8 cellular contexts compared by ENCODE assay signal in the genomic region with DNA sequence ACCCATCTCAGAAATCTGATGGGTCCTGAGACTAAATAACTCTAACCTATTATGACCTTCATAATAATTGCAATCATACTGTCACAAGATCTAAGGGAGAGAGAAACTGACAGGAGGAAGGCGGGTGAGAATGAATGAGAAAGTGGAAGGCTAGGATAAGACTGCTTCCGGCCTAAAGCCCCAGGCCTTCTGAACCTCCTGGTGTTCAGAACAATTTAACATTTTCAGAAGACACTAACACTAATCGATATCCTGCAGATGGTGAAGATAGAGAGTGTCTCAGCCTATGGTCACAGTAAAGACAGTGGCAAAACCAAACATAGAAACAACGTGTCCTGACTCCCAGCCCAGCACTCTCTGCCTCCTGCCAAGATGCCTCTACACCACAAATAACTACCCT. TPM values are rescaled to one million over a fixed set of nuclear protein-coding genes. Genes with fewer than 3 reads are reported as not detected.
DNase-seq lines count a peak whose midpoint lies in the region; ATAC-seq and TF ChIP-seq lines count a peak whose summit lies in the region.

No MANE protein-coding gene starts in this region.

- H3K27ac ChIP-seq in heart right ventricle, result peak overlapping the region in 7 of 10 donors; percentile 93 to 99 (median 98)
- peak overlapping the region; percentile 92 to 93 for H3K27ac ChIP-seq in uterus

- no peaks in the 10 kb centered on the region for H3K27me3 Mint-ChIP-seq in memory B cell

- H3K4me1 Mint-ChIP-seq in memory B cell, result peaks cover 21% of the 10 kb centered on the region

- no peak for TF ChIP-seq CTCF in heart right ventricle (IDR thresholded peaks at IDR 0.05)
- no peak for TF ChIP-seq CTCF in astrocyte of the cerebellum (IDR thresholded peaks at IDR 0.05; ENCODE audit: low read depth, low read length, missing control alignments)
- TF ChIP-seq CTCF in uterus (IDR thresholded peaks at IDR 0.05), result no peak

- peak overlapping the region; percentile 96 for H3K4me3 Mint-ChIP-seq in memory B cell

- intact Hi-C loops in heart right ventricle (cut with DNase I), result loop anchor here in 1 of 10 donors (5.0 kb wide), 1 partner anchor 91 kb away; a partner anchor contains a TSS
- intact Hi-C loops in Right ventricle myocardium superior (cut with DNase I), result no loop called here
- intact Hi-C loops in uterus (cut with DNase I; ENCODE audit: low total_unique reads), result no loop called here

- peaks cover 0 to 5% (median 0%) of the 10 kb centered on the region in 11 donors for H3K9me3 ChIP-seq in heart right ventricle
- no peaks in the 10 kb centered on the region for H3K9me3 ChIP-seq in uterus

- no peak for TF ChIP-seq POLR2A in uterus (IDR thresholded peaks at IDR 0.05)

- H3K4me3 ChIP-seq in heart right ventricle (peak overlapping the region; percentile 45 to 97 (median 84)), astrocyte of the cerebellum (ENCODE audit: low read depth, low read length) (peak overlapping the region; percentile 93), uterus (peak overlapping the region; percentile 65 to 93)

- peaks cover 0 to 48% (median 45%) of the 10 kb centered on the region in 9 donors for H3K36me3 ChIP-seq in heart right ventricle
- no peaks in the 10 kb centered on the region for H3K36me3 ChIP-seq in uterus

- in situ Hi-C loops in astrocyte of the cerebellum (cut with HindIII; ENCODE audit: low sequenced_read_pairs), result no loop called here

- H3K4me1 ChIP-seq in heart right ventricle (peaks cover 7 to 38% (median 18%) of the 10 kb centered on the region in 9 donors), uterus (peaks cover 0 to 5% of the 10 kb centered on the region in 2 donors)

- H3K27me3 ChIP-seq in heart right ventricle (no peaks in the 10 kb centered on the region), uterus (no peaks in the 10 kb centered on the region)

- WGBS in heart right ventricle, 2 donors, result 22 to 28% methylated on average over 4 of the region's 4 CpGs

- H3K9me3 Mint-ChIP-seq in memory B cell, result no peaks in the 10 kb centered on the region

- DNase-seq in heart right ventricle, result no peak
- no peak for DNase-seq in Right ventricle myocardium superior
- DNase-seq in astrocyte of the cerebellum (ENCODE audit: low read depth), result no peak
- DNase-seq in memory B cell (ENCODE audit: low spot score in 2 of 2), result no peak
- DNase-seq in uterus, result no peak
- no peak for DNase-seq in T-helper 9 cell
- no peak for DNase-seq in RPMI8226

- peak overlapping the region; percentile 97 for H3K27ac Mint-ChIP-seq in memory B cell

- peaks cover 29% of the 10 kb centered on the region for H3K36me3 Mint-ChIP-seq in memory B cell

- no peak for ATAC-seq in heart right ventricle
- no peak for ATAC-seq in Right ventricle myocardium superior (ENCODE audit: poor library complexity)
- no peak for ATAC-seq in memory B cell (ENCODE audit: low read depth)
- no peak for ATAC-seq in HG03457 (IDR thresholded peaks at IDR 0.05; ENCODE audit: unreplicated experiment)

RNA-seq across cellular contexts. Expression of a gene that starts 1.2 kb away (rescaled TPM):
- total RNA-seq in heart right ventricle (1,000 to 10,000 TPM in 9 of 10 donors, 100 to 1,000 TPM in 1; 984 to 1,344 (median 1,239) TPM), Right ventricle myocardium superior (1,133 TPM), uterus (over 10,000 TPM in 1 of 4 donors, 1,000 to 10,000 TPM in 3; 2,445 to 12,361 (median 6,046) TPM)
- 1,000 to 10,000 TPM; 1,373 to 4,233 TPM for polyA plus RNA-seq in heart right ventricle

RNA-seq across cellular contexts. Expression of a gene that starts 35.6 kb away (rescaled TPM):
- total RNA-seq in heart right ventricle (1,000 to 10,000 TPM in 1 of 10 donors, 100 to 1,000 TPM in 9; 120 to 2,270 (median 303) TPM), Right ventricle myocardium superior (263 TPM), uterus (1,000 to 10,000 TPM in 1 of 4 donors, 100 to 1,000 TPM in 3; 118 to 1,231 (median 675) TPM)
- polyA plus RNA-seq in heart right ventricle, result 100 to 1,000 TPM; 211 to 298 TPM

RNA-seq across cellular contexts. Expression of a gene that starts 59.6 kb away (rescaled TPM):
- total RNA-seq in heart right ventricle (10 to 100 TPM; 50.3 to 86.1 (median 61.5) TPM), Right ventricle myocardium superior (50.8 TPM), uterus (10 to 100 TPM; 10.9 to 86.0 (median 42.5) TPM)
- 10 to 100 TPM; 14.8 to 15.9 TPM for polyA plus RNA-seq in heart right ventricle
